2 cellular contexts compared by ENCODE assay signal in the genomic region with DNA sequence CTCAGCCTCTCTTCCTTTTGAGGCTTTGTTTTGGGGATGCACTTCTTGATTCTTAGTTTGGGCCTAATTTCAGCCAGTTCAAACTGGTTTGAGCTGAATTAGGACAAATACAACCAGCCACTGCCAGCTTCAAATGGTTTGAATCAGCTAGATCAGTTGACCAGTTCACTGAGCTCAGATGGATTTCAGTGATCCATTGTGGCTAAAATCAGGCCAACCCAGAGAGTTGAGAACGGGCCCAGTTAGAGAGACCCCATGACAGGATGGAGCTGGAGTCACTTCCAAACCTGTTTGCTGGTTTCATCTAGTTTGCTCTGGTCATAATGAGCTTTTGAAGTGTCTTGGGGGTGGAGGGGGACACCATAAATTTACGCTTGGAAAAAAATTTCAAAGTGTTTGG.
TF ChIP-seq lines count a peak whose summit lies in the region.

No MANE protein-coding gene starts in this region.

TF ChIP-seq in GM23338, 12 proteins besides CTCF, POLR2A, EP300 and RAD21:
- TF ChIP-seq ZNF114 (CRISPR knock-in tag; IDR thresholded peaks at IDR 0.05) (no peak), POLR2AphosphoS5 (IDR thresholded peaks at IDR 0.05; ENCODE audit: low read depth) (no peak), NANOG (IDR thresholded peaks at IDR 0.05; ENCODE audit: borderline replicate concordance) (no peak), EZH2phosphoT487 (IDR thresholded peaks at IDR 0.05; ENCODE audit: unreplicated experiment) (no peak), CREB1 (CRISPR knock-in tag; IDR thresholded peaks at IDR 0.05; ENCODE audit: low read depth) (no peak)
- TF ChIP-seq, protein P1, sequence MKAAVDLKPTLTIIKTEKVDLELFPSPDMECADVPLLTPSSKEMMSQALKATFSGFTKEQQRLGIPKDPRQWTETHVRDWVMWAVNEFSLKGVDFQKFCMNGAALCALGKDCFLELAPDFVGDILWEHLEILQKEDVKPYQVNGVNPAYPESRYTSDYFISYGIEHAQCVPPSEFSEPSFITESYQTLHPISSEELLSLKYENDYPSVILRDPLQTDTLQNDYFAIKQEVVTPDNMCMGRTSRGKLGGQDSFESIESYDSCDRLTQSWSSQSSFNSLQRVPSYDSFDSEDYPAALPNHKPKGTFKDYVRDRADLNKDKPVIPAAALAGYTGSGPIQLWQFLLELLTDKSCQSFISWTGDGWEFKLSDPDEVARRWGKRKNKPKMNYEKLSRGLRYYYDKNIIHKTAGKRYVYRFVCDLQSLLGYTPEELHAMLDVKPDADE (IDR thresholded peaks at IDR 0.05), result no peak

TF ChIP-seq in GM12878, 131 proteins besides CTCF, POLR2A, EP300 and RAD21:
- no peak for TF ChIP-seq STAT1 (conservative IDR thresholded peaks at IDR 0.05)
- TF ChIP-seq POLR2AphosphoS5 (IDR thresholded peaks at IDR 0.05; ENCODE audit: low read length), result no peak
- TF ChIP-seq CBX5 (IDR thresholded peaks at IDR 0.05; ENCODE audit: low read depth), result no peak
- no peak for TF ChIP-seq SPI1 (IDR thresholded peaks at IDR 0.05; ENCODE audit: borderline replicate concordance, insufficient read depth, low read depth, low read length)
- no peak for TF ChIP-seq TCF12 (IDR thresholded peaks at IDR 0.05; ENCODE audit: low read depth, low read length)
- TF ChIP-seq PAX5 (IDR thresholded peaks at IDR 0.05; ENCODE audit: borderline replicate concordance, low read depth, low read length), result no peak
- no peak for TF ChIP-seq ZNF207 (IDR thresholded peaks at IDR 0.05; ENCODE audit: borderline replicate concordance)
- TF ChIP-seq, protein P2, sequence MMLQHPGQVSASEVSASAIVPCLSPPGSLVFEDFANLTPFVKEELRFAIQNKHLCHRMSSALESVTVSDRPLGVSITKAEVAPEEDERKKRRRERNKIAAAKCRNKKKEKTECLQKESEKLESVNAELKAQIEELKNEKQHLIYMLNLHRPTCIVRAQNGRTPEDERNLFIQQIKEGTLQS (IDR thresholded peaks at IDR 0.05; ENCODE audit: borderline replicate concordance, extremely low read depth, low read depth, low read length), result no peak
- TF ChIP-seq CHD4 (IDR thresholded peaks at IDR 0.05), result no peak
- TF ChIP-seq KDM1A (IDR thresholded peaks at IDR 0.05; ENCODE audit: borderline replicate concordance), result no peak
- no peak for TF ChIP-seq NR2C1 (IDR thresholded peaks at IDR 0.05)
- no peak for TF ChIP-seq FOS (IDR thresholded peaks at IDR 0.05; ENCODE audit: borderline replicate concordance, extremely low read depth, insufficient read length)
- no peak for TF ChIP-seq HDAC2 (IDR thresholded peaks at IDR 0.05)
- TF ChIP-seq POU2F2 (IDR thresholded peaks at IDR 0.05; ENCODE audit: borderline replicate concordance, low read depth, low read length), result no peak
- no peak for TF ChIP-seq SMAD5 (IDR thresholded peaks at IDR 0.05; ENCODE audit: low read depth)
TF ChIP-seq in GM12878: peak in this region for 0.
